In genomic region chr6:106556368-106556960, GRCh38 we compare ENCODE assay signal across 9 cellular contexts.
DNase-seq lines count a peak whose midpoint lies in the region; ATAC-seq, FAIRE-seq and TF ChIP-seq lines count a peak whose summit lies in the region.
"Had no signal": no experiment of that assay in that cellular context is flagged by ENCODE, and none has a peak within 500 bp of the region (broad histone marks: within the 10 kb centered on the region; RNA-seq: fewer than 3 reads in every experiment).

No MANE protein-coding gene starts in this region.

- no peak overlapping the region for H3K4me3 ChIP-seq in pancreas
- H3K4me3 ChIP-seq: BLaER1 treated with 17β-estradiol and CSF1 and Interleukin-3, amounts not matched to agents 10 nM and 100 nM had no signal

- H3K4me1 Mint-ChIP-seq in central memory CD8-positive, alpha-beta T cell: peaks cover 20% of the 10 kb centered on the region

- no peaks in the 10 kb centered on the region for H3K9me3 ChIP-seq in pancreas

- H3K27me3 Mint-ChIP-seq in central memory CD8-positive, alpha-beta T cell: no peaks in the 10 kb centered on the region

- FAIRE-seq in pancreas (lab: Jason Lieb, UNC): peak; percentile 54

- DNase-seq in DMS153 (lab: John Stamatoyannopoulos, UW) (peak; percentile 1), DMS153 treated with DMSO at 0.1 percent for 48 hours (lab: John Stamatoyannopoulos, UW; ENCODE audit: unreplicated experiment) (no peak), NCI-H1694 (lab: John Stamatoyannopoulos, UW) (peak; percentile 7), pancreas (no peak), HPDE6-E6E7 (ENCODE audit: extremely low spot score) (no peak)
- DNase-seq in central memory CD8-positive, alpha-beta T cell (ENCODE audit: low spot score in 2 of 2): no peak
- no peak for DNase-seq in activated naive CD4-positive, alpha-beta T cell (lab: John Stamatoyannopoulos, UW)
- no peak for DNase-seq in activated CD4-positive, alpha-beta T cell treated with anti-CD3 and anti-CD28 coated beads for 1 hour

- no peaks in the 10 kb centered on the region for H3K9me3 Mint-ChIP-seq in central memory CD8-positive, alpha-beta T cell

- peak; percentile 65 for ATAC-seq in central memory CD8-positive, alpha-beta T cell (replicated peaks; ENCODE audit: extremely low read depth, poor library complexity, severe bottlenecking)
- peak in 2 of 4 donors; percentile 38 to 57 for ATAC-seq in pancreas

- no peak overlapping the region for H3K4me3 Mint-ChIP-seq in central memory CD8-positive, alpha-beta T cell

- no peak for TF ChIP-seq CTCF in pancreas (IDR thresholded peaks at IDR 0.05)

- H3K27ac ChIP-seq in pancreas: no peak overlapping the region
- H3K27ac ChIP-seq: BLaER1 treated with 17β-estradiol and CSF1 and Interleukin-3, amounts not matched to agents 10 nM and 100 nM had no signal

- no peaks in the 10 kb centered on the region for H3K27me3 ChIP-seq in pancreas
- H3K27me3 ChIP-seq: BLaER1 treated with 17β-estradiol and CSF1 and Interleukin-3, amounts not matched to agents 10 nM and 100 nM had no signal

- WGBS in pancreas, 2 donors: 31 to 41% methylated on average over 3 of the region's 3 CpGs

- intact Hi-C loops in pancreas (cut with DNase I): no loop called here

- peaks cover 78% of the 10 kb centered on the region for H3K36me3 Mint-ChIP-seq in central memory CD8-positive, alpha-beta T cell (ENCODE audit: insufficient read depth)

- H3K4me1 ChIP-seq in pancreas: no peaks in the 10 kb centered on the region

- H3K27ac Mint-ChIP-seq in central memory CD8-positive, alpha-beta T cell (ENCODE audit: low read depth): no peak overlapping the region

- peaks cover 0 to 6% (median 0%) of the 10 kb centered on the region in 3 donors for H3K36me3 ChIP-seq in pancreas

Comparison
In these comparisons a context has a peak if more than half of its experiments do, and no peak if none do; other contexts are left out.
1. DNase-seq: peak in DMS153 (single experiment) and NCI-H1694 (single experiment); none in DMS153 treated with DMSO at 0.1 percent for 48 hours (single experiment), central memory CD8-positive, alpha-beta T cell (0 of 2), pancreas (0 of 6), HPDE6-E6E7 (single experiment), activated naive CD4-positive, alpha-beta T cell (0 of 4) and activated CD4-positive, alpha-beta T cell treated with anti-CD3 and anti-CD28 coated beads for 1 hour (single experiment).